Comparison of ENCODE assay signal across 29 cellular contexts in genomic region chr14:65160091-65160490, GRCh38. TPM values are rescaled to one million over a fixed set of nuclear protein-coding genes. Genes with fewer than 3 reads are reported as not detected.
DNase-seq lines count a peak whose midpoint lies in the region; ATAC-seq lines count a peak whose summit lies in the region.
"Had no signal": no experiment of that assay in that cellular context is flagged by ENCODE, and none has a peak within 500 bp of the region (broad histone marks: within the 10 kb centered on the region; RNA-seq: fewer than 3 reads in every experiment).

No MANE protein-coding gene starts in this region.

- DNase-seq in stimulated activated naive CD8-positive, alpha-beta T cell treated with anti-CD3 and anti-CD28 coated beads, Interleukin-15, Interleukin-2, amounts not matched to agents 100 U/mL and 50 U/mL, for 24 hours: no peak
- no peak for DNase-seq in stimulated activated naive CD8-positive, alpha-beta T cell treated with anti-CD3 and anti-CD28 coated beads, Interleukin-15, amount 100 ng/mL, for 72 hours
- DNase-seq in NCI-H187 treated with DMSO at 0.1 percent for 48 hours (lab: John Stamatoyannopoulos, UW) (no peak), NCI-H2227 (lab: John Stamatoyannopoulos, UW; ENCODE audit: unreplicated experiment) (no peak)
- DNase-seq: activated CD4-positive, alpha-beta T cell treated with anti-CD3 and anti-CD28 coated beads for 36 hours; activated CD8-positive, alpha-beta memory T cell treated with anti-CD3 and anti-CD28 coated beads for 24 hours; activated effector memory CD4-positive, alpha-beta T cell treated with anti-CD3 and anti-CD28 coated beads, Interleukin-2, amount 50 U/mL, for 16 hours; activated T-cell treated with anti-CD3 and anti-CD28 coated beads for 4 hours; AML-193; caudate nucleus; CD4-positive, alpha-beta T cell; DND-41; effector memory CD8-positive, alpha-beta T cell; GM23248; KBM-7; left colon; mammary epithelial cell; NCI-H2029 treated with DMSO at 0.1 percent for 48 hours; NCI-H2227 treated with DMSO at 0.1 percent for 48 hours; NCI-H526 treated with DMSO at 0.1 percent for 48 hours; ovary; SIG-M5; stimulated activated CD4-positive, alpha-beta T cell treated with anti-CD3 and anti-CD28 coated beads, Interleukin-15, amount 100 ng/mL, for 24 hours; stimulated activated CD4-positive, alpha-beta T cell treated with anti-CD3 and anti-CD28 coated beads, Interleukin-4, amount 100 ng/mL, for 4 hours; T-helper 9 cell had no signal

- peaks cover 6 to 7% of the 10 kb centered on the region in 2 donors for H3K9me3 Mint-ChIP-seq in stimulated activated naive CD8-positive, alpha-beta T cell treated with anti-CD3 and anti-CD28 coated beads, Interleukin-15, amount 100 ng/mL, for 72 hours
- H3K9me3 Mint-ChIP-seq in activated T-helper 17 cell treated with anti-CD3 and anti-CD28 coated beads, Interleukin-2, amount 50 U/mL, for 72 hours: no peaks in the 10 kb centered on the region
- H3K9me3 Mint-ChIP-seq: CD4-positive, alpha-beta T cell; effector memory CD8-positive, alpha-beta T cell had no signal

- peak; percentile 54 for ATAC-seq in stimulated activated naive CD8-positive, alpha-beta T cell treated with anti-CD3 and anti-CD28 coated beads, Interleukin-15, Interleukin-2, amounts not matched to agents 100 U/mL and 50 U/mL, for 24 hours
- no peak for ATAC-seq in stimulated activated naive CD8-positive, alpha-beta T cell treated with anti-CD3 and anti-CD28 coated beads, Interleukin-15, amount 100 ng/mL, for 72 hours
- ATAC-seq in HG03354 (IDR thresholded peaks at IDR 0.05; ENCODE audit: poor library complexity, severe bottlenecking, unreplicated experiment) (peak; percentile 13), HG03432 (IDR thresholded peaks at IDR 0.05; ENCODE audit: unreplicated experiment) (no peak), GM18511 (IDR thresholded peaks at IDR 0.05; ENCODE audit: unreplicated experiment) (no peak)
- ATAC-seq in activated T-helper 17 cell treated with anti-CD3 and anti-CD28 coated beads, Interleukin-2, amount 50 U/mL, for 72 hours (replicated peaks): peak; percentile 59
- ATAC-seq: effector memory CD8-positive, alpha-beta T cell; left colon had no signal

- H3K27me3 Mint-ChIP-seq in stimulated activated naive CD8-positive, alpha-beta T cell treated with anti-CD3 and anti-CD28 coated beads, Interleukin-15, amount 100 ng/mL, for 72 hours: no peaks in the 10 kb centered on the region
- H3K27me3 Mint-ChIP-seq in activated T-helper 17 cell treated with anti-CD3 and anti-CD28 coated beads, Interleukin-2, amount 50 U/mL, for 72 hours: no peaks in the 10 kb centered on the region
- H3K27me3 Mint-ChIP-seq: activated CD4-positive, alpha-beta T cell treated with anti-CD3 and anti-CD28 coated beads for 36 hours; CD4-positive, alpha-beta T cell; effector memory CD8-positive, alpha-beta T cell had no signal

- H3K27ac Mint-ChIP-seq in stimulated activated naive CD8-positive, alpha-beta T cell treated with anti-CD3 and anti-CD28 coated beads, Interleukin-15, amount 100 ng/mL, for 72 hours: no peak overlapping the region
- peak overlapping the region; percentile 56 for H3K27ac Mint-ChIP-seq in activated T-helper 17 cell treated with anti-CD3 and anti-CD28 coated beads, Interleukin-2, amount 50 U/mL, for 72 hours
- H3K27ac Mint-ChIP-seq: activated CD4-positive, alpha-beta T cell treated with anti-CD3 and anti-CD28 coated beads for 36 hours; CD4-positive, alpha-beta T cell; effector memory CD8-positive, alpha-beta T cell had no signal

- H3K4me3 Mint-ChIP-seq in stimulated activated naive CD8-positive, alpha-beta T cell treated with anti-CD3 and anti-CD28 coated beads, Interleukin-15, amount 100 ng/mL, for 72 hours: no peak overlapping the region
- H3K4me3 Mint-ChIP-seq in activated T-helper 17 cell treated with anti-CD3 and anti-CD28 coated beads, Interleukin-2, amount 50 U/mL, for 72 hours: no peak overlapping the region
- H3K4me3 Mint-ChIP-seq: activated CD4-positive, alpha-beta T cell treated with anti-CD3 and anti-CD28 coated beads for 36 hours; CD4-positive, alpha-beta T cell; effector memory CD8-positive, alpha-beta T cell had no signal

- peaks cover 34% of the 10 kb centered on the region for H3K4me1 Mint-ChIP-seq in stimulated activated naive CD8-positive, alpha-beta T cell treated with anti-CD3 and anti-CD28 coated beads, Interleukin-15, amount 100 ng/mL, for 72 hours
- H3K4me1 Mint-ChIP-seq in activated T-helper 17 cell treated with anti-CD3 and anti-CD28 coated beads, Interleukin-2, amount 50 U/mL, for 72 hours: peaks cover 5% of the 10 kb centered on the region

- no peaks in the 10 kb centered on the region for H3K36me3 Mint-ChIP-seq in activated T-helper 17 cell treated with anti-CD3 and anti-CD28 coated beads, Interleukin-2, amount 50 U/mL, for 72 hours (ENCODE audit: low read depth)

RNA-seq across cellular contexts. Expression of gene MAX, which starts 57.8 kb away (rescaled TPM):
- total RNA-seq in activated T-helper 17 cell treated with anti-CD3 and anti-CD28 coated beads, Interleukin-2, amount 50 U/mL, for 72 hours: 100 to 1,000 TPM; 105 to 139 TPM

Comparison
In these comparisons a context has a peak if more than half of its experiments do, and no peak if none do; other contexts are left out.
1. ATAC-seq: peak in stimulated activated naive CD8-positive, alpha-beta T cell treated with anti-CD3 and anti-CD28 coated beads, Interleukin-15, Interleukin-2, amounts not matched to agents 100 U/mL and 50 U/mL, for 24 hours (single experiment), HG03354 (single experiment) and activated T-helper 17 cell treated with anti-CD3 and anti-CD28 coated beads, Interleukin-2, amount 50 U/mL, for 72 hours (single experiment); none in stimulated activated naive CD8-positive, alpha-beta T cell treated with anti-CD3 and anti-CD28 coated beads, Interleukin-15, amount 100 ng/mL, for 72 hours (single experiment), HG03432 (single experiment) and GM18511 (single experiment).